ENCODE assay signal across 8 cellular contexts in the genomic region with DNA sequence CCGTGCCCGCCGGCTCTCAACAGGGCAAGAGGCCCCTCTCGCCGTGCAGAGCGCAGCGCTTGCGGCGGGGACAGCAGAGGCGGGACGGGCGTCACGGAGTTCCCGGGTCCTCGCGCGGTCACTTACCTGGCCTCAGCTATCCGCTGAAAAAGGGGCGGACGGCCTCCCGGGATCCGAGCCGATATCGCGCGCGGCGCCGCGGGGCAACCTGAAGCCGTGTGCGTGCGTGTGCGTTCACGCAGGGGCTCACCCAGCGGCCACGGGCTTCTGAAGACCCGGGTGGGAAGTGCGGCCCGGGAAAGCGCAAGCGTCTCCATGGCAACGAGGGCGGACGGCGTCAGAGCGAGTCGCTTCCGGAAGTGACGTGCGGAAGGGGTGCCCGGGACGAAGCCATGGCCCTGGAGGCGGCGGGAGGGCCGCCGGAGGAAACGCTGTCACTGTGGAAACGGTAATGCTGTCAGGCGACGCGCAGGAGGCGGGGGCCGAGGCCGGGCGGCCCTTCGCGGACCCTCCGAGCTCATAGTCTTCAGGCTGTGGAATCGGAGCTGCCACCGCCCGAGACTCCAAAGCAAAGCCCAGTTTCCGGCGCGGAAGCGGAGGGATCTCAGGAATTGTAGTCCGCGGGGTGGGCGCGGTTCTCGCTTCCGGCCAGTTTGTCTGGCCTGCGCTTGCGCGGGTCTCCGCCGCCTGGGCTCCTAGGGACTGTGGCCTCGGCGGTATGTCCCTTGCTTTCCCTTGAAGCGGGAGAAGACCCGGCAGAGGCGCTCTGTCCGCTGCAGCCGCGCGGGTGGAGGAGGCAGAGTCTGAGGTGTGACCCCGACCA. TPM values are rescaled to one million over a fixed set of nuclear protein-coding genes. Genes with fewer than 3 reads are reported as not detected.
A peak's percentile ranks its signal among the peaks of the same experiment; 100 is the strongest.
DNase-seq lines count a peak whose midpoint lies in the region; ATAC-seq and TF ChIP-seq lines count a peak whose summit lies in the region.

A gene (plus strand): TSS at position 365 of the 823 bp plus-strand sequence. CDS start 28 bp downstream, at position 393.

- TF ChIP-seq POLR2A in GM15510 (IDR thresholded peaks at IDR 0.05; ENCODE audit: borderline replicate concordance, extremely low read depth, insufficient read length): peak; percentile 71

- peak; percentile 83 for ATAC-seq in HG02938 (IDR thresholded peaks at IDR 0.05; ENCODE audit: unreplicated experiment)
- peak; percentile 98 for ATAC-seq in left cardiac atrium

- peak; percentile 73 to 92 for DNase-seq in NCI-H187 (lab: John Stamatoyannopoulos, UW)
- DNase-seq in amniotic epithelial cell (ENCODE audit: low read depth): peak; percentile 90
- DNase-seq in left cardiac atrium: peak; percentile 97
- peak; percentile 90 to 99 (median 95) for DNase-seq in posterior cingulate gyrus
- peak; percentile 93 for DNase-seq in type B pancreatic cell (ENCODE audit: extremely low spot score, unreplicated experiment)

- intact Hi-C loops in left cardiac atrium (cut with DNase I) (no loop called here), posterior cingulate gyrus (cut with DNase I) (loop anchor here (2.0 kb wide), 1 partner anchor 40 kb away; no protein-coding TSS in a partner anchor)

- no peaks in the 10 kb centered on the region for H3K9me3 Mint-ChIP-seq in T-helper 1 cell treated with Interleukin-12 subunit alpha and Interleukin-12 subunit beta and Interleukin-4 antibody, amounts not matched to agents 30 μg/mL and 1 μg/mL, for 36 hours
- no peaks in the 10 kb centered on the region for H3K9me3 Mint-ChIP-seq in type B pancreatic cell

- peak within 1 kb of the TSS; percentile 68 for H3K27ac Mint-ChIP-seq in T-helper 1 cell treated with Interleukin-12 subunit alpha and Interleukin-12 subunit beta and Interleukin-4 antibody, amounts not matched to agents 30 μg/mL and 1 μg/mL, for 36 hours
- H3K27ac Mint-ChIP-seq in type B pancreatic cell: peak within 1 kb of the TSS; percentile 74

- no peaks in the 10 kb centered on the region for H3K36me3 Mint-ChIP-seq in T-helper 1 cell treated with Interleukin-12 subunit alpha and Interleukin-12 subunit beta and Interleukin-4 antibody, amounts not matched to agents 30 μg/mL and 1 μg/mL, for 36 hours (ENCODE audit: low read depth)
- peaks cover 13% of the 10 kb centered on the region for H3K36me3 Mint-ChIP-seq in type B pancreatic cell

- H3K27me3 Mint-ChIP-seq in T-helper 1 cell treated with Interleukin-12 subunit alpha and Interleukin-12 subunit beta and Interleukin-4 antibody, amounts not matched to agents 30 μg/mL and 1 μg/mL, for 36 hours (ENCODE audit: low read depth): peaks cover 19% of the 10 kb centered on the region
- peaks cover 21% of the 10 kb centered on the region for H3K27me3 Mint-ChIP-seq in type B pancreatic cell

- H3K4me1 Mint-ChIP-seq in T-helper 1 cell treated with Interleukin-12 subunit alpha and Interleukin-12 subunit beta and Interleukin-4 antibody, amounts not matched to agents 30 μg/mL and 1 μg/mL, for 36 hours (ENCODE audit: low read depth): peaks cover 12% of the 10 kb centered on the region
- peaks cover 27% of the 10 kb centered on the region for H3K4me1 Mint-ChIP-seq in type B pancreatic cell (ENCODE audit: unreplicated experiment)

- no peak for TF ChIP-seq CTCF in type B pancreatic cell (conservative IDR thresholded peaks at IDR 0.05)

- H3K4me3 Mint-ChIP-seq in T-helper 1 cell treated with Interleukin-12 subunit alpha and Interleukin-12 subunit beta and Interleukin-4 antibody, amounts not matched to agents 30 μg/mL and 1 μg/mL, for 36 hours: peak within 1 kb of the TSS; percentile 84
- peak within 1 kb of the TSS; percentile 93 for H3K4me3 Mint-ChIP-seq in type B pancreatic cell

RNA-seq across cellular contexts. Expression of the gene that starts here (rescaled TPM):
- total RNA-seq in left cardiac atrium (10 to 100 TPM; 10.3 to 11.7 TPM), type B pancreatic cell (ENCODE audit: low replicate concordance) (30.7 and 38.9 TPM in 2 replicates)

Comparison
In these comparisons a context has a peak if more than half of its experiments do, and no peak if none do; other contexts are left out.
1. Peak in every context shown above with its lines: DNase-seq and ATAC-seq.